16 cellular contexts compared by ENCODE assay signal in the genomic region with DNA sequence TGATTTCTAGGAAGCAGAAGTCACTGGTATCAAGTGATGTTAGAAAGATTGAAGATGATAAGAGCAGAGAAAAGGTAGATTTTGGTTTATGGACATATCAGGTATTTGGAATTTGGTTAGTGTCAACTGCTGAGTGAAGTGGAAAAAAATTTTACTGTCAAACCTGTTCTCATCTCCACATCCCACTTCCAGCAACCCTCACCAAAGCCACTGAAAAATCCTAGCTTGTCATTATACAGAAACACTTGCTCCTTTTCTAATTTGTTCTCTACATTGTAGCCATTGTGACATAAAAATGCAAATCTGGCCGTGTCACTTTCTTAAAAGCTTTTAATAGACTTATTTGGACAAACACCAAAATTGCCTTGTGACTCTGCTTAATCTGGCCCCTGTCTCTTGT. TPM values are rescaled to one million over a fixed set of nuclear protein-coding genes. Genes with fewer than 3 reads are reported as not detected.
DNase-seq lines count a peak whose midpoint lies in the region; ATAC-seq, FAIRE-seq and TF ChIP-seq lines count a peak whose summit lies in the region.
"Had no signal": no experiment of that assay in that cellular context is flagged by ENCODE, and none has a peak within 500 bp of the region (broad histone marks: within the 10 kb centered on the region; RNA-seq: fewer than 3 reads in every experiment).

No MANE protein-coding gene starts in this region.

- BruUV-seq in HepG2 (replicated peaks; lab: Mats Ljungman, UMichigan): no TSS peak

- no peaks in the 10 kb centered on the region for H3K27me3 Mint-ChIP-seq in astrocyte (ENCODE audit: low read depth, unreplicated experiment)
- no peaks in the 10 kb centered on the region for H3K27me3 Mint-ChIP-seq in naive thymus-derived CD8-positive, alpha-beta T cell

- H3K9me3 Mint-ChIP-seq in astrocyte (ENCODE audit: unreplicated experiment): peaks cover 2% of the 10 kb centered on the region
- peaks cover 0 to 10% (median 2%) of the 10 kb centered on the region in 9 donors for H3K9me3 Mint-ChIP-seq in naive thymus-derived CD8-positive, alpha-beta T cell

- peak overlapping the region; percentile 1 for H3K27ac ChIP-seq in HepG2 (ENCODE audit: extremely low read length, insufficient read depth, low read length)
- peak overlapping the region in 1 of 3 donors; percentile 63 for H3K27ac ChIP-seq in right lobe of liver
- H3K27ac ChIP-seq in astrocyte (ENCODE audit: low read depth, low read length): no peak overlapping the region
- no peak overlapping the region for H3K27ac ChIP-seq in body of pancreas
- H3K27ac ChIP-seq: A549 had no signal

- H3K4me2 ChIP-seq in HepG2 (ENCODE audit: low read depth, low read length): no peak overlapping the region
- H3K4me2 ChIP-seq in astrocyte (ENCODE audit: low read length): no peak overlapping the region
- H3K4me2 ChIP-seq: A549 had no signal

- FAIRE-seq in HepG2 (lab: Jason Lieb, UNC) (no peak), astrocyte (lab: Jason Lieb, UNC) (no peak)
- FAIRE-seq: A549, D721Med had no signal

- H3K4me3 ChIP-seq in HepG2 (replicated peaks in 1 of 3; ENCODE audit: insufficient read depth in 1 of 3, low read depth in 2 of 3, low read length in 3 of 3) (no peak overlapping the region), right lobe of liver (no peak overlapping the region), astrocyte (ENCODE audit: insufficient read depth, low read depth, low read length) (no peak overlapping the region), body of pancreas (no peak overlapping the region)
- H3K4me3 ChIP-seq: A549 had no signal

- no peaks in the 10 kb centered on the region for H3K4me1 Mint-ChIP-seq in astrocyte (ENCODE audit: low read depth, unreplicated experiment)
- peaks cover 9 to 15% (median 11%) of the 10 kb centered on the region in 4 donors for H3K4me1 Mint-ChIP-seq in naive thymus-derived CD8-positive, alpha-beta T cell

- POLR2A ChIA-PET in HepG2 (lab: Yijun Ruan, JAX): no interaction called here
- POLR2A ChIA-PET in naive thymus-derived CD8-positive, alpha-beta T cell (lab: Charles Lee): no interaction called here

- TF ChIP-seq CTCF in HepG2 (CRISPR knock-in tag; IDR thresholded peaks at IDR 0.05) (no peak), right lobe of liver (IDR thresholded peaks at IDR 0.05) (no peak), astrocyte (IDR thresholded peaks at IDR 0.05; ENCODE audit: insufficient read depth, low read depth, low read length) (no peak), body of pancreas (IDR thresholded peaks at IDR 0.05) (no peak)

- H4K20me1 ChIP-seq in HepG2 (ENCODE audit: insufficient read depth, low read length) (peaks cover 40% of the 10 kb centered on the region), astrocyte (ENCODE audit: insufficient read depth, low read length) (no peaks in the 10 kb centered on the region)

- intact Hi-C loops in HepG2 (cut with micrococcal nuclease; ENCODE audit: unreplicated experiment): no loop called here
- intact Hi-C loops in right lobe of liver (cut with DNase I): no loop called here
- intact Hi-C loops in body of pancreas (cut with DNase I): no loop called here

- H3K79me2 ChIP-seq in HepG2 (ENCODE audit: insufficient read depth, low read length) (peaks cover 89% of the 10 kb centered on the region), astrocyte (ENCODE audit: insufficient read depth, low read length) (peaks cover 23% of the 10 kb centered on the region)

- H3K9me3 ChIP-seq in HepG2 (ENCODE audit: low read length): no peaks in the 10 kb centered on the region
- H3K9me3 ChIP-seq in right lobe of liver: no peaks in the 10 kb centered on the region
- no peaks in the 10 kb centered on the region for H3K9me3 ChIP-seq in astrocyte (ENCODE audit: insufficient read depth, low read depth, low read length)
- no peaks in the 10 kb centered on the region for H3K9me3 ChIP-seq in body of pancreas

- H2AFZ ChIP-seq in HepG2 (ENCODE audit: low read length) (no peak overlapping the region), astrocyte (ENCODE audit: low read depth, low read length) (no peak overlapping the region)

- peaks cover 30 to 80% of the 10 kb centered on the region in 2 experiments for H3K36me3 ChIP-seq in HepG2 (replicated peaks in 1 of 2; ENCODE audit: control insufficient read depth in 1 of 2, insufficient read depth in 2 of 2, low read length in 2 of 2)
- H3K36me3 ChIP-seq in right lobe of liver: peaks cover 0 to 13% (median 4%) of the 10 kb centered on the region in 4 donors
- peaks cover 5% of the 10 kb centered on the region for H3K36me3 ChIP-seq in astrocyte (ENCODE audit: insufficient read depth, low read length)
- peaks cover 0 to 2% of the 10 kb centered on the region in 2 donors for H3K36me3 ChIP-seq in body of pancreas (replicated peaks in 1 of 2; ENCODE audit: insufficient read depth in 1 of 2, low read depth in 2 of 2)

- H3K4me3 Mint-ChIP-seq in astrocyte (ENCODE audit: unreplicated experiment): no peak overlapping the region
- H3K4me3 Mint-ChIP-seq in naive thymus-derived CD8-positive, alpha-beta T cell: no peak overlapping the region

- TF ChIP-seq EP300 in HepG2 (IDR thresholded peaks at IDR 0.05; ENCODE audit: low read depth in 2 of 2, low read length in 2 of 2) (no peak), HepG2 (CRISPR knock-in tag; IDR thresholded peaks at IDR 0.05; ENCODE audit: borderline replicate concordance) (no peak)

- WGBS in HepG2 (ENCODE audit: low lambda C conversion rate): 90% methylated on average over 1 of the region's 1 CpG
- 13% methylated on average over 1 of the region's 1 CpG for WGBS in right lobe of liver (ENCODE audit: insufficient coverage, low coverage, low lambda C conversion rate, missing lambda C conversion rate)
- WGBS in body of pancreas, 2 donors: 55 to 61% methylated on average over 1 of the region's 1 CpG

- no peak for TF ChIP-seq RAD21 in HepG2 (CRISPR knock-in tag; IDR thresholded peaks at IDR 0.05)

- H3K27me3 ChIP-seq in HepG2 (ENCODE audit: control insufficient read depth in 1 of 2, insufficient read depth in 2 of 2, low read length in 2 of 2) (no peaks in the 10 kb centered on the region), right lobe of liver (no peaks in the 10 kb centered on the region), astrocyte (ENCODE audit: insufficient read depth, low read length) (no peaks in the 10 kb centered on the region), body of pancreas (no peaks in the 10 kb centered on the region)

- in situ Hi-C loops in HepG2 (cut with HindIII; ENCODE audit: extremely low pct_ligation_motif_present, low pct_unique_long_range_greater_than_20kb): no loop called here

- TF ChIP-seq POLR2A in HepG2 (IDR thresholded peaks at IDR 0.05; ENCODE audit: insufficient read depth in 1 of 2, low read depth in 2 of 2, low read length in 2 of 2) (no peak), right lobe of liver (IDR thresholded peaks at IDR 0.05) (no peak), body of pancreas (IDR thresholded peaks at IDR 0.05) (no peak)

- CTCF ChIA-PET in HepG2 (lab: Yijun Ruan, JAX; ENCODE audit: low intra/inter-chr PET ratio, low total read pairs): no interaction called here

- H3K4me1 ChIP-seq in HepG2 (ENCODE audit: insufficient read depth, low read length) (peaks cover 45% of the 10 kb centered on the region), right lobe of liver (peaks cover 0 to 36% (median 17%) of the 10 kb centered on the region in 4 donors), astrocyte (ENCODE audit: insufficient read depth, low read length) (no peaks in the 10 kb centered on the region), body of pancreas (no peaks in the 10 kb centered on the region)
- H3K4me1 ChIP-seq: A549 had no signal

- no peak for ATAC-seq in HepG2
- ATAC-seq in right lobe of liver: no peak
- no peak for ATAC-seq in naive thymus-derived CD8-positive, alpha-beta T cell
- ATAC-seq in GM19455 (IDR thresholded peaks at IDR 0.05; ENCODE audit: unreplicated experiment): no peak
- no peak for ATAC-seq in body of pancreas
- ATAC-seq: A549 had no signal

- H3K27ac Mint-ChIP-seq in astrocyte (ENCODE audit: unreplicated experiment): peak overlapping the region; percentile 60
- peak overlapping the region in 7 of 10 donors; percentile 0 to 83 (median 10) for H3K27ac Mint-ChIP-seq in naive thymus-derived CD8-positive, alpha-beta T cell

- no peak for DNase-seq in HepG2 (ENCODE audit: low spot score)
- DNase-seq in right lobe of liver: no peak
- DNase-seq in astrocyte (ENCODE audit: low read depth): no peak
- DNase-seq in naive thymus-derived CD8-positive, alpha-beta T cell: no peak
- DNase-seq in NCI-H774 (lab: John Stamatoyannopoulos, UW): no peak
- DNase-seq in glomerular visceral epithelial cell (ENCODE audit: extremely low spot score): no peak
- DNase-seq in body of pancreas: no peak
- DNase-seq: DMS79 treated with DMSO at 0.1 percent for 48 hours, GF-D8, KBM-7, NCI-H146, NCI-H226, NCI-H748 treated with DMSO at 0.1 percent for 48 hours had no signal

- H3K36me3 Mint-ChIP-seq in astrocyte (ENCODE audit: low read depth, unreplicated experiment): peaks cover 40% of the 10 kb centered on the region
- peaks cover 42 to 87% (median 71%) of the 10 kb centered on the region in 3 donors for H3K36me3 Mint-ChIP-seq in naive thymus-derived CD8-positive, alpha-beta T cell

- no peak overlapping the region for H3K9ac ChIP-seq in HepG2 (ENCODE audit: insufficient read depth, low read depth, low read length)
- H3K9ac ChIP-seq in astrocyte (ENCODE audit: low read length): no peak overlapping the region

RNA-seq across cellular contexts. Expression of a gene that starts 54.0 kb away (rescaled TPM):
- total RNA-seq in HepG2 (2016; rRNA removed; fragmentation: Illumina TruSeq; extraction: Trizol) (106 and 118 TPM in 2 replicates), right lobe of liver (10 to 100 TPM; 14.5 to 18.9 (median 16.5) TPM), astrocyte (60.3 and 62.3 TPM in 2 replicates), body of pancreas (10 to 100 TPM; 12.2 to 12.5 TPM)
- total RNA-seq in HepG2 (2016; cell fraction: cytosol; rRNA removed; fragmentation: Illumina TruSeq; extraction: Trizol; ENCODE audit: low read depth): 122 and 139 TPM in 2 replicates
- total RNA-seq in HepG2 (2016; cell fraction: insoluble cytoplasmic fraction; rRNA removed; fragmentation: Illumina TruSeq; extraction: Trizol): 99.4 and 119 TPM in 2 replicates
- 66.5 and 76.0 TPM in 2 replicates for total RNA-seq in HepG2 (2016; cell fraction: membrane; rRNA removed; fragmentation: Illumina TruSeq; extraction: Trizol)
- total RNA-seq in HepG2 (2016; cell fraction: nucleus; rRNA removed; fragmentation: Illumina TruSeq; extraction: Trizol): 103 and 118 TPM in 2 replicates
- polyA plus RNA-seq in HepG2 (2011; rRNA removed): 70.3 and 100 TPM in 2 replicates
- polyA plus RNA-seq in HepG2 (2011; cell fraction: cytosol; rRNA removed): 34.7 and 45.8 TPM in 2 replicates
- polyA plus RNA-seq in HepG2 (2011; cell fraction: nucleus; rRNA removed): 47.7 and 50.1 TPM in 2 replicates
- 45.5 and 53.7 TPM in 2 replicates for polyA plus RNA-seq in HepG2 (2012)
- polyA plus RNA-seq in HepG2 (2016; cell fraction: cytosol; fragmentation: Illumina TruSeq; extraction: Trizol; ENCODE audit: low read depth): 3.2 and 3.5 TPM in 2 replicates
- polyA plus RNA-seq in HepG2 (2016; cell fraction: insoluble cytoplasmic fraction; fragmentation: Illumina TruSeq; extraction: Trizol; ENCODE audit: low read depth): 140 and 150 TPM in 2 replicates
- polyA plus RNA-seq in HepG2 (2016; cell fraction: membrane; fragmentation: Illumina TruSeq; extraction: Trizol; ENCODE audit: low read depth): 12.3 and 15.0 TPM in 2 replicates
- 118 and 128 TPM in 2 replicates for polyA plus RNA-seq in HepG2 (2016; cell fraction: nucleus; fragmentation: Illumina TruSeq; extraction: Trizol; ENCODE audit: insufficient read depth, low read depth)
- polyA minus RNA-seq in HepG2 (2011; rRNA and poly(A)+ RNA removed; ENCODE audit: low replicate concordance): 19.6 and 88.1 TPM in 2 replicates
- 86.8 and 89.8 TPM in 2 replicates for polyA minus RNA-seq in HepG2 (2011; cell fraction: cytosol; rRNA and poly(A)+ RNA removed)
- 194 and 209 TPM in 2 replicates for polyA minus RNA-seq in HepG2 (2011; cell fraction: nucleus; rRNA and poly(A)+ RNA removed)
- 10 to 100 TPM; 21.3 to 24.0 TPM for total RNA-seq in naive thymus-derived CD8-positive, alpha-beta T cell
- polyA plus RNA-seq in naive thymus-derived CD8-positive, alpha-beta T cell: 10 to 100 TPM in 1 of 3 donors, 1 to 10 TPM in 2; 5.8 to 12.2 (median 8.6) TPM
